12 cellular contexts compared by ENCODE assay signal in the genomic region with DNA sequence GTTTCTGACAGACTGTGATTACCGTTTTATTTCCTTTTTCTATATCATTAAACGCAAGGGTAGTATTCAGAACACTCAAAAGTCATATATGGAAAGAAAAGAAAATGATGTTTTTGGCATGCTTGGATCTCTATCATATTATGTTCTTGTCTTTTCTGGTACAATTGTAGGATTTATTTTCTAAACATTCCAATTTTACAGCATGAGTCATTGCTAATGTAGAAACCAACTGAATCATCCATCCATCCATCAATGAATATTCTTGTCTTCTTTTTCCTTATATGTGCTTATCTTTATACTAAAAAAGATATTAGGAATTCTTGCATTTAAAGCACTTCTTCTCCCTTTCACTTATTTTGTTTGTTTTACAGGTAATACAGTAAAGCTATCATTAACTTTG.
"Had no signal": no experiment of that assay in that cellular context is flagged by ENCODE, and none has a peak within 500 bp of the region (broad histone marks: within the 10 kb centered on the region; RNA-seq: fewer than 3 reads in every experiment).

No MANE protein-coding gene starts in this region.

- ATAC-seq: activated CD4-positive, CD25-positive, alpha-beta regulatory T cell treated with anti-CD3 and anti-CD28 coated beads, Interleukin-2, amount 50 U/mL, for 24 hours; esophagus mucosa; upper lobe of right lung had no signal

- FAIRE-seq: small intestine had no signal

- DNase-seq: activated naive CD4-positive, alpha-beta T cell treated with Interleukin-2 at 50 U/mL for 16 hours; activated T-cell treated with anti-CD3 and anti-CD28 coated beads for 4 hours; dorsolateral prefrontal cortex; hippocampal formation; nucleus accumbens; small intestine; stimulated activated CD4-positive, alpha-beta T cell treated with anti-CD3 and anti-CD28 coated beads, Interleukin-4, amount 100 ng/mL, for 4 hours; stimulated activated CD8-positive, alpha-beta memory T cell treated with anti-CD3 and anti-CD28 coated beads, Interleukin-4, amount 100 ng/mL, for 48 hours; T-helper 9 cell; upper lobe of right lung had no signal
